Comparison of ENCODE assay signal across 8 cellular contexts in the genomic region with DNA sequence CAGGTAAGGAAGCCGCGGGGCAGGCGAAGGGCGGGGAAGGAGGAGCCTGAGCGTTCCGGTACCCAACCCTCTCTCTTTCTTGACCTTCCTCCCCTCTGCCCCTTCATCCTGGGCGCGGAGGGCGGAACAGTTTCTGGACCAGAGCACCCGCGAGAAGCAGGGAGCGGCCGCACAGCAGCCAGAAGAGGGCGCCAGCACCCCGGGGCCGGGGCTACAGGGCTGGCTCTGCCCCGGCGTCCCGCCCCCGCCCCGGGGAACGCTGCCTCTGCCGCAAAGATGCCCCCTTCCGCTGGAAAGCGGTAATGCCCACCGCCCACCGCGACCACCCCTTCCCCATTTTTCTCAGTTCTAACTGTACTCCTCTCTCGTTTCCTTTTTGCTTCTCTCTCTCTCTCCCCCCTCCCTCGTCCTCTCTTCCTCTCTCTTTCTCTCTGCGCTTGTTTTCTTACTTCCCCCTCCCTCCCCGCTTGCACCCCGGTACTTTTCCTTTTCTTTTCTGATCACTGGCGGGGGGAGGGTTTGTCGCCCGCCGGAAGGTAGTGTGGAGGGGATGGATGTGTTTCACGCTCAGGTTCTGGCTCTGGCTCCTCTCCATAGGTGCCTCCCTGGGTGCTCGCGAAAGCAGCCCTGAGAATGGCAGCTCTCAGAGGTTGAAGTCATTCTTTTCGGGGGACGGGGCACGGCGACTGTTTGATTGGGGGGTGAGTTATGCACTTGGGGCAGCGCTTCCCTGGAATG. TPM values are rescaled to one million over a fixed set of nuclear protein-coding genes. Genes with fewer than 3 reads are reported as not detected.
A peak's percentile ranks its signal among the peaks of the same experiment; 100 is the strongest.
DNase-seq lines count a peak whose midpoint lies in the region; TF ChIP-seq lines count a peak whose summit lies in the region.

No MANE protein-coding gene starts in this region.

- H3K4me3 Mint-ChIP-seq in T-helper 2 cell treated with Interferon-gamma antibody and Interleukin-4, amounts not matched to agents 5 μg/mL and 100 μg/mL, for 36 hours, result peak overlapping the region; percentile 98

- in situ Hi-C loops in astrocyte of the spinal cord (cut with HindIII; ENCODE audit: low sequenced_read_pairs), result no loop called here

- H3K4me3 ChIP-seq in H7 (ENCODE audit: insufficient read depth, low read depth, low read length), result peak overlapping the region; percentile 57
- peak overlapping the region; percentile 46 for H3K4me3 ChIP-seq in LNCaP clone FGC (ENCODE audit: low read depth, low read length)
- H3K4me3 ChIP-seq in astrocyte of the spinal cord (ENCODE audit: low read depth, low read length), result peak overlapping the region; percentile 93
- peak overlapping the region; percentile 77 for H3K4me3 ChIP-seq in iPS-18c (ENCODE audit: insufficient read depth, low read depth, low read length)
- H3K4me3 ChIP-seq in skin epidermis, result peak overlapping the region; percentile 35 to 54 (median 45)

- peaks cover 84% of the 10 kb centered on the region for H3K27me3 ChIP-seq in H7 (ENCODE audit: control insufficient read depth, insufficient read depth, low read length)

- peak overlapping the region; percentile 95 for H3K27ac Mint-ChIP-seq in T-helper 2 cell treated with Interferon-gamma antibody and Interleukin-4, amounts not matched to agents 5 μg/mL and 100 μg/mL, for 36 hours

- peaks cover 18% of the 10 kb centered on the region for H3K36me3 Mint-ChIP-seq in T-helper 2 cell treated with Interferon-gamma antibody and Interleukin-4, amounts not matched to agents 5 μg/mL and 100 μg/mL, for 36 hours (ENCODE audit: low read depth)

- H3K27me3 Mint-ChIP-seq in T-helper 2 cell treated with Interferon-gamma antibody and Interleukin-4, amounts not matched to agents 5 μg/mL and 100 μg/mL, for 36 hours (ENCODE audit: low read depth), result peaks cover 36% of the 10 kb centered on the region

- peaks cover 12% of the 10 kb centered on the region for H3K9me3 Mint-ChIP-seq in T-helper 2 cell treated with Interferon-gamma antibody and Interleukin-4, amounts not matched to agents 5 μg/mL and 100 μg/mL, for 36 hours

- peaks cover 44% of the 10 kb centered on the region for H3K4me1 Mint-ChIP-seq in T-helper 2 cell treated with Interferon-gamma antibody and Interleukin-4, amounts not matched to agents 5 μg/mL and 100 μg/mL, for 36 hours (ENCODE audit: low read depth)

- no peaks in the 10 kb centered on the region for H3K36me3 ChIP-seq in H7 (replicated peaks; ENCODE audit: control insufficient read depth, insufficient read depth, low read length)

- TF ChIP-seq CTCF in LNCaP clone FGC (IDR thresholded peaks at IDR 0.05; ENCODE audit: control insufficient read depth, extremely low read depth, insufficient read depth) (peak; percentile 76), astrocyte of the spinal cord (IDR thresholded peaks at IDR 0.05; ENCODE audit: low read depth, low read length) (peak; percentile 80)

- DNase-seq in GM04504 (ENCODE audit: low read depth), result peak; percentile 73
- peak; percentile 95 for DNase-seq in H7
- DNase-seq in LNCaP clone FGC (ENCODE audit: low read depth), result no peak
- peak; percentile 91 for DNase-seq in T-helper 2 cell treated with Interferon-gamma antibody and Interleukin-4, amounts not matched to agents 5 μg/mL and 100 μg/mL, for 36 hours (ENCODE audit: low spot score)
- peak; percentile 86 for DNase-seq in astrocyte of the spinal cord (ENCODE audit: low read depth, low spot score)
- DNase-seq in cortex of kidney (lab: John Stamatoyannopoulos, UW), result no peak

- H3K27ac ChIP-seq in skin epidermis, result peak overlapping the region in 19 of 21 experiments; percentile 23 to 83 (median 72)

- peaks cover 3% of the 10 kb centered on the region for H3K9me3 ChIP-seq in iPS-18c (ENCODE audit: control insufficient read depth, insufficient read depth, low read length)

RNA-seq across cellular contexts. Expression of a gene that starts 13.1 kb away (rescaled TPM):
- 0.07 TPM in 1 of 2 replicates, not detected in the other for total RNA-seq in H7 (2014; rRNA removed; shearing (Covaris generic))

Comparison
In these comparisons a context has a peak if more than half of its experiments do, and no peak if none do; other contexts are left out.
1. DNase-seq: peak in GM04504 (single experiment), H7 (single experiment), T-helper 2 cell treated with Interferon-gamma antibody and Interleukin-4, amounts not matched to agents 5 μg/mL and 100 μg/mL, for 36 hours (single experiment) and astrocyte of the spinal cord (single experiment); none in LNCaP clone FGC (single experiment) and cortex of kidney (single experiment).
2. Peak in every context shown above with its lines, with median percentiles within 50 percentile points of each other: H3K4me3 ChIP-seq.